Comparison of ENCODE assay signal across 8 cellular contexts in genomic region chr10:73785221-73785720, GRCh38. TPM values are rescaled to one million over a fixed set of nuclear protein-coding genes. Genes with fewer than 3 reads are reported as not detected.
DNase-seq lines count a peak whose midpoint lies in the region; ATAC-seq and TF ChIP-seq lines count a peak whose summit lies in the region.

A gene with protein sequence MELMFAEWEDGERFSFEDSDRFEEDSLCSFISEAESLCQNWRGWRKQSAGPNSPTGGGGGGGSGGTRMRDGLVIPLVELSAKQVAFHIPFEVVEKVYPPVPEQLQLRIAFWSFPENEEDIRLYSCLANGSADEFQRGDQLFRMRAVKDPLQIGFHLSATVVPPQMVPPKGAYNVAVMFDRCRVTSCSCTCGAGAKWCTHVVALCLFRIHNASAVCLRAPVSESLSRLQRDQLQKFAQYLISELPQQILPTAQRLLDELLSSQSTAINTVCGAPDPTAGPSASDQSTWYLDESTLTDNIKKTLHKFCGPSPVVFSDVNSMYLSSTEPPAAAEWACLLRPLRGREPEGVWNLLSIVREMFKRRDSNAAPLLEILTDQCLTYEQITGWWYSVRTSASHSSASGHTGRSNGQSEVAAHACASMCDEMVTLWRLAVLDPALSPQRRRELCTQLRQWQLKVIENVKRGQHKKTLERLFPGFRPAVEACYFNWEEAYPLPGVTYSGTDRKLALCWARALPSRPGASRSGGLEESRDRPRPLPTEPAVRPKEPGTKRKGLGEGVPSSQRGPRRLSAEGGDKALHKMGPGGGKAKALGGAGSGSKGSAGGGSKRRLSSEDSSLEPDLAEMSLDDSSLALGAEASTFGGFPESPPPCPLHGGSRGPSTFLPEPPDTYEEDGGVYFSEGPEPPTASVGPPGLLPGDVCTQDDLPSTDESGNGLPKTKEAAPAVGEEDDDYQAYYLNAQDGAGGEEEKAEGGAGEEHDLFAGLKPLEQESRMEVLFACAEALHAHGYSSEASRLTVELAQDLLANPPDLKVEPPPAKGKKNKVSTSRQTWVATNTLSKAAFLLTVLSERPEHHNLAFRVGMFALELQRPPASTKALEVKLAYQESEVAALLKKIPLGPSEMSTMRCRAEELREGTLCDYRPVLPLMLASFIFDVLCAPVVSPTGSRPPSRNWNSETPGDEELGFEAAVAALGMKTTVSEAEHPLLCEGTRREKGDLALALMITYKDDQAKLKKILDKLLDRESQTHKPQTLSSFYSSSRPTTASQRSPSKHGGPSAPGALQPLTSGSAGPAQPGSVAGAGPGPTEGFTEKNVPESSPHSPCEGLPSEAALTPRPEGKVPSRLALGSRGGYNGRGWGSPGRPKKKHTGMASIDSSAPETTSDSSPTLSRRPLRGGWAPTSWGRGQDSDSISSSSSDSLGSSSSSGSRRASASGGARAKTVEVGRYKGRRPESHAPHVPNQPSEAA (N-terminal part only) (plus strand): TSS chr10:73785606. CDS start chr10:73785879, 273 bp downstream.

- H2AFZ ChIP-seq in SU-DHL-6 (ENCODE audit: low read depth, low read length, severe bottlenecking) = peak within 1 kb of the TSS; percentile 79
- peak within 1 kb of the TSS; percentile 94 for H2AFZ ChIP-seq in osteoblast (ENCODE audit: low read length)

- peak within 1 kb of the TSS; percentile 92 for H3K27ac Mint-ChIP-seq in activated naive CD8-positive, alpha-beta T cell treated with anti-CD3 and anti-CD28 coated beads, Interleukin-2, amount 10 ng/mL, durations not matched to agents 7 days and 5 days
- H3K27ac Mint-ChIP-seq in glutamatergic neuron (ENCODE audit: unreplicated experiment) = peak within 1 kb of the TSS; percentile 92

- no peaks in the 10 kb centered on the region for H3K9me2 ChIP-seq in SU-DHL-6 (replicated peaks; ENCODE audit: insufficient read depth, low read length)

- no peaks in the 10 kb centered on the region for H3K9me3 Mint-ChIP-seq in activated naive CD8-positive, alpha-beta T cell treated with anti-CD3 and anti-CD28 coated beads, Interleukin-2, amount 10 ng/mL, durations not matched to agents 7 days and 5 days
- peaks cover 7% of the 10 kb centered on the region for H3K9me3 Mint-ChIP-seq in glutamatergic neuron (ENCODE audit: unreplicated experiment)

- H3K4me2 ChIP-seq in SU-DHL-6 (ENCODE audit: low read depth, low read length, poor library complexity, severe bottlenecking) = peak within 1 kb of the TSS; percentile 60
- H3K4me2 ChIP-seq in osteoblast (ENCODE audit: insufficient read depth, low read length) = peak within 1 kb of the TSS; percentile 94

- DNase-seq in NCI-H128 (lab: John Stamatoyannopoulos, UW; ENCODE audit: unreplicated experiment) (peak; percentile 66), glutamatergic neuron (peak; percentile 85), osteoblast (ENCODE audit: insufficient read length, low spot score, missing footprints) (peak; percentile 99), thoracic aorta (ENCODE audit: low spot score) (peak; percentile 85)
- peak; percentile 86 for DNase-seq in activated naive CD8-positive, alpha-beta T cell treated with anti-CD3 and anti-CD28 coated beads, Interleukin-2, amount 10 ng/mL, durations not matched to agents 7 days and 5 days

- H4K20me1 ChIP-seq in SU-DHL-6 (ENCODE audit: low read depth, low read length) (no peaks in the 10 kb centered on the region), osteoblast (ENCODE audit: insufficient read depth, low read length) (peaks cover 34% of the 10 kb centered on the region)

- H3K27me3 ChIP-seq in SU-DHL-6 (ENCODE audit: low read length) (no peaks in the 10 kb centered on the region), osteoblast (ENCODE audit: insufficient read depth, low read length) (no peaks in the 10 kb centered on the region), thoracic aorta (replicated peaks; ENCODE audit: insufficient read depth) (no peaks in the 10 kb centered on the region)

- H3K36me3 Mint-ChIP-seq in activated naive CD8-positive, alpha-beta T cell treated with anti-CD3 and anti-CD28 coated beads, Interleukin-2, amount 10 ng/mL, durations not matched to agents 7 days and 5 days = peaks cover 4% of the 10 kb centered on the region
- H3K36me3 Mint-ChIP-seq in glutamatergic neuron (ENCODE audit: unreplicated experiment) = no peaks in the 10 kb centered on the region

- TF ChIP-seq POLR2A in GM10847 (IDR thresholded peaks at IDR 0.05; ENCODE audit: extremely low read depth, insufficient read length) = peak; percentile 31

- H3K27me3 Mint-ChIP-seq in activated naive CD8-positive, alpha-beta T cell treated with anti-CD3 and anti-CD28 coated beads, Interleukin-2, amount 10 ng/mL, durations not matched to agents 7 days and 5 days = no peaks in the 10 kb centered on the region
- peaks cover 8% of the 10 kb centered on the region for H3K27me3 Mint-ChIP-seq in glutamatergic neuron (ENCODE audit: unreplicated experiment)

- TF ChIP-seq CTCF in SU-DHL-6 (IDR thresholded peaks at IDR 0.05; ENCODE audit: insufficient read depth, low read length, poor library complexity, severe bottlenecking) = no peak
- no peak for TF ChIP-seq CTCF in glutamatergic neuron (IDR thresholded peaks at IDR 0.05; ENCODE audit: partially characterized antibody, unreplicated experiment)
- TF ChIP-seq CTCF in osteoblast (IDR thresholded peaks at IDR 0.05; ENCODE audit: extremely low read depth, low read depth, low read length) = no peak
- no peak for TF ChIP-seq CTCF in thoracic aorta (IDR thresholded peaks at IDR 0.05)

- H3K4me1 ChIP-seq in osteoblast (ENCODE audit: insufficient read depth, low read length) (peaks cover 33% of the 10 kb centered on the region), thoracic aorta (ENCODE audit: control insufficient read depth in 1 of 2, low read depth in 2 of 2) (peaks cover 37 to 62% of the 10 kb centered on the region in 2 donors)

- H3K4me1 Mint-ChIP-seq in activated naive CD8-positive, alpha-beta T cell treated with anti-CD3 and anti-CD28 coated beads, Interleukin-2, amount 10 ng/mL, durations not matched to agents 7 days and 5 days = peaks cover 36% of the 10 kb centered on the region
- H3K4me1 Mint-ChIP-seq in glutamatergic neuron (ENCODE audit: low read depth, unreplicated experiment) = peaks cover 24% of the 10 kb centered on the region

- H3K9me3 ChIP-seq in SU-DHL-6 (ENCODE audit: insufficient read depth, low read length) (no peaks in the 10 kb centered on the region), osteoblast (ENCODE audit: low read depth, low read length) (no peaks in the 10 kb centered on the region), thoracic aorta (no peaks in the 10 kb centered on the region)

- ATAC-seq in HG02678 (IDR thresholded peaks at IDR 0.05; ENCODE audit: unreplicated experiment) = peak; percentile 72
- ATAC-seq in activated naive CD8-positive, alpha-beta T cell treated with anti-CD3 and anti-CD28 coated beads, Interleukin-2, amount 10 ng/mL, durations not matched to agents 7 days and 5 days (ENCODE audit: low read depth) = peak; percentile 82
- ATAC-seq in thoracic aorta (ENCODE audit: insufficient number of reproducible peaks, low FRiP score, low read depth) = peak; percentile 92

- H3K79me2 ChIP-seq in SU-DHL-6 (ENCODE audit: insufficient read depth, low read length) (peaks cover 58% of the 10 kb centered on the region), osteoblast (ENCODE audit: insufficient read depth, low read length) (peaks cover 85% of the 10 kb centered on the region)

- H3K9ac ChIP-seq in SU-DHL-6 (ENCODE audit: low read length) = peak within 1 kb of the TSS; percentile 87

- peak within 1 kb of the TSS; percentile 72 for H3K27ac ChIP-seq in SU-DHL-6 (ENCODE audit: low read depth, low read length)
- H3K27ac ChIP-seq in osteoblast (ENCODE audit: low read depth, low read length) = peak within 1 kb of the TSS; percentile 86
- H3K27ac ChIP-seq in thoracic aorta = peak within 1 kb of the TSS; percentile 94 to 96

- H3K4me3 ChIP-seq in SU-DHL-6 (ENCODE audit: insufficient read depth, low read length, poor library complexity, severe bottlenecking) = peak within 1 kb of the TSS; percentile 90
- peak within 1 kb of the TSS; percentile 91 for H3K4me3 ChIP-seq in osteoblast (ENCODE audit: insufficient read depth, low read length)
- peak within 1 kb of the TSS; percentile 97 for H3K4me3 ChIP-seq in thoracic aorta

- H3K36me3 ChIP-seq in SU-DHL-6 (ENCODE audit: low read length) (no peaks in the 10 kb centered on the region), osteoblast (ENCODE audit: insufficient read depth, low read length) (peaks cover 17% of the 10 kb centered on the region), thoracic aorta (peaks cover 15% of the 10 kb centered on the region)

- POLR2A ChIA-PET in activated naive CD8-positive, alpha-beta T cell treated with anti-CD3 and anti-CD28 coated beads, Interleukin-2, amount 10 ng/mL, durations not matched to agents 7 days and 5 days (lab: Charles Lee) = interaction anchor here (1.5 to 7.3 kb wide), 5 partner anchors 12 to 25 kb away, joined by 4 to 101 read pairs (median 19); a partner anchor contains a TSS

- peak within 1 kb of the TSS; percentile 95 for H3K4me3 Mint-ChIP-seq in activated naive CD8-positive, alpha-beta T cell treated with anti-CD3 and anti-CD28 coated beads, Interleukin-2, amount 10 ng/mL, durations not matched to agents 7 days and 5 days
- H3K4me3 Mint-ChIP-seq in glutamatergic neuron (ENCODE audit: unreplicated experiment) = peak within 1 kb of the TSS; percentile 96

- peaks cover 19% of the 10 kb centered on the region for H3F3A ChIP-seq in SU-DHL-6 (ENCODE audit: insufficient read depth)

RNA-seq across cellular contexts. Expression of the gene that starts here (rescaled TPM):
- 10 to 100 TPM; 93.4 to 95.2 TPM for total RNA-seq in activated naive CD8-positive, alpha-beta T cell treated with anti-CD3 and anti-CD28 coated beads, Interleukin-2, amount 10 ng/mL, durations not matched to agents 7 days and 5 days
- 165 TPM for total RNA-seq in glutamatergic neuron (ENCODE audit: unreplicated experiment)
- total RNA-seq in osteoblast = 63.1 and 76.7 TPM in 2 replicates
- total RNA-seq in thoracic aorta = 100 to 1,000 TPM; 126 to 144 TPM

Comparison
In these comparisons a context has a peak if more than half of its experiments do, and no peak if none do; other contexts are left out.
1. Peak in every context shown above with its lines: DNase-seq, ATAC-seq, H3K4me3 ChIP-seq and H3K27ac ChIP-seq.